In the genomic region with DNA sequence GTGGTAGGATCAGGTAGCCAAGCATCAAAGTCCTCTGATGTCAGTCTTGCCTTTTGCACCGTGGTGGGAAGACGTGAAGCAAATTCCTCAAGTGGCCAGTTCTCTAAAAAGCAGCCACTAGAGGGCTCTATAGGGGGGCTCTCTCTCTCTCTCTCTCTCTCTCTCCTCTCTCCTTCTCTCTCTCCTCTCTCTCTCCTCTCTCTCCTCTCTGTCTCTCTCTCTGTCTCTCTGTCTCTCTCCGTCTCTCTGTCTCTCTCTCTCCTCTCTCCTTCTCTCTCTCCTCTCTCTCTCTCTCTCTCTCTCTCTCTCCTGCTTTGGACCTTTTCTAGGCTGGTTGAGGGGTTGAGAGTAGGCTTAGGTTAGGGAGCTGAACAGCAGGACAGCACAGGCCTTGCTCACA, we compare ENCODE assay signal across 8 cellular contexts. TPM values are rescaled to one million over a fixed set of nuclear protein-coding genes. Genes with fewer than 3 reads are reported as not detected.
DNase-seq lines count a peak whose midpoint lies in the region; ATAC-seq, FAIRE-seq and TF ChIP-seq lines count a peak whose summit lies in the region.

No MANE protein-coding gene starts in this region.

- peaks cover 0 to 5% of the 10 kb centered on the region in 2 experiments; a peak in 1 of 5 replicates for H3K4me1 ChIP-seq in K562 (replicated peaks in 1 of 2; ENCODE audit: control insufficient read depth in 2 of 2, insufficient read depth in 2 of 2, low read length in 2 of 2)

- H3K9ac ChIP-seq in K562 (ENCODE audit: insufficient read depth in 1 of 2, low read depth in 2 of 2, low read length in 2 of 2), result no peak overlapping the region

- WGBS in K562 (ENCODE audit: insufficient coverage, low coverage, missing lambda C conversion rate), result 4% methylated on average over 3 of the region's 3 CpGs

- no peak overlapping the region for H2AFZ ChIP-seq in K562 (ENCODE audit: low read depth, low read length)

- CTCF ChIA-PET in K562 (lab: Yijun Ruan, JAX; ENCODE audit: low intra/inter-chr PET ratio), result interaction anchor here (0.6 kb wide), 1 partner anchor 412 kb away, joined by 3 read pairs; no protein-coding TSS in a partner anchor

- TF ChIP-seq EP300 in K562 (IDR thresholded peaks at IDR 0.05; ENCODE audit: low read length), result no peak

- no peaks in the 10 kb centered on the region for H4K20me1 ChIP-seq in K562 (replicated peaks; ENCODE audit: control insufficient read depth, insufficient read depth, low read length)

- no peaks in the 10 kb centered on the region for H3K36me3 ChIP-seq in K562 (ENCODE audit: control insufficient read depth, insufficient read depth, low read length)

- TF ChIP-seq RAD21 in K562 (CRISPR knock-in tag; conservative IDR thresholded peaks at IDR 0.05 in 1 of 2, IDR thresholded peaks at IDR 0.05 in 1 of 2), result peak in 1 of 2 experiments; percentile 52; a peak in 2 of 4 replicates

- POLR2A ChIA-PET in K562 (lab: Yijun Ruan, JAX), result no interaction called here

- no peaks in the 10 kb centered on the region for H3K9me1 ChIP-seq in K562 (ENCODE audit: control insufficient read depth, insufficient read depth, low read length)

- DNase-seq in ELF-1 (ENCODE audit: low read depth, low spot score) (peak; percentile 64), K562 (ENCODE audit: extremely low read depth in 1 of 4, low spot score in 3 of 4) (peak; percentile 25 to 56 (median 38)), myocyte (ENCODE audit: low read depth) (peak; percentile 47), NCI-H146 treated with DMSO at 0.1 percent for 48 hours (lab: John Stamatoyannopoulos, UW; ENCODE audit: unreplicated experiment) (no peak), NCI-H2107 (lab: John Stamatoyannopoulos, UW) (no peak)

- no peaks in the 10 kb centered on the region for H3K9me3 ChIP-seq in K562 (replicated peaks; ENCODE audit: control insufficient read depth, insufficient read depth, low read depth, low read length)

- BruUV-seq in K562 (replicated peaks; lab: Mats Ljungman, UMichigan), result no TSS peak

- H3K4me3 ChIP-seq in K562, result no peak overlapping the region

- H3K27me3 ChIP-seq in K562 (ENCODE audit: control insufficient read depth in 2 of 2, insufficient read depth in 2 of 2, low read length in 2 of 2), result no peaks in the 10 kb centered on the region

- TF ChIP-seq CTCF in LNCAP (IDR thresholded peaks at IDR 0.05), result peak; percentile 35; the same call in 1 of the 2 replicates
- peak; percentile 61 to 74 (median 73) for TF ChIP-seq CTCF in K562 (IDR thresholded peaks at IDR 0.05 in 2 of 3, conservative IDR thresholded peaks at IDR 0.05 in 1 of 3; ENCODE audit: insufficient read depth in 2 of 3, low read depth in 1 of 3, low read length in 3 of 3)

- no peaks in the 10 kb centered on the region for H3K79me2 ChIP-seq in K562 (ENCODE audit: control insufficient read depth, insufficient read depth, low read length)

- ATAC-seq in K562 (peak; percentile 86), GM21576 (IDR thresholded peaks at IDR 0.05; ENCODE audit: unreplicated experiment) (no peak), HG03457 (IDR thresholded peaks at IDR 0.05; ENCODE audit: unreplicated experiment) (no peak)

- FAIRE-seq in K562 (lab: Jason Lieb, UNC), result no peak

- intact Hi-C loops in K562 (cut with micrococcal nuclease), result loop anchor here (1.0 kb wide), 1 partner anchor 90 kb away; no protein-coding TSS in a partner anchor

- H3K4me2 ChIP-seq in K562 (ENCODE audit: insufficient read depth, low read length), result no peak overlapping the region

- TF ChIP-seq POLR2A in K562 (conservative IDR thresholded peaks at IDR 0.05), result no peak

- H3K27ac ChIP-seq in K562 (ENCODE audit: extremely low read depth, low read depth, low read length), result no peak overlapping the region

- in situ Hi-C loops in K562 (cut with MboI), result no loop called here

TF ChIP-seq in K562, 482 proteins besides CTCF, POLR2A, EP300 and RAD21 (continues in another document):
- TF ChIP-seq, protein P1, sequence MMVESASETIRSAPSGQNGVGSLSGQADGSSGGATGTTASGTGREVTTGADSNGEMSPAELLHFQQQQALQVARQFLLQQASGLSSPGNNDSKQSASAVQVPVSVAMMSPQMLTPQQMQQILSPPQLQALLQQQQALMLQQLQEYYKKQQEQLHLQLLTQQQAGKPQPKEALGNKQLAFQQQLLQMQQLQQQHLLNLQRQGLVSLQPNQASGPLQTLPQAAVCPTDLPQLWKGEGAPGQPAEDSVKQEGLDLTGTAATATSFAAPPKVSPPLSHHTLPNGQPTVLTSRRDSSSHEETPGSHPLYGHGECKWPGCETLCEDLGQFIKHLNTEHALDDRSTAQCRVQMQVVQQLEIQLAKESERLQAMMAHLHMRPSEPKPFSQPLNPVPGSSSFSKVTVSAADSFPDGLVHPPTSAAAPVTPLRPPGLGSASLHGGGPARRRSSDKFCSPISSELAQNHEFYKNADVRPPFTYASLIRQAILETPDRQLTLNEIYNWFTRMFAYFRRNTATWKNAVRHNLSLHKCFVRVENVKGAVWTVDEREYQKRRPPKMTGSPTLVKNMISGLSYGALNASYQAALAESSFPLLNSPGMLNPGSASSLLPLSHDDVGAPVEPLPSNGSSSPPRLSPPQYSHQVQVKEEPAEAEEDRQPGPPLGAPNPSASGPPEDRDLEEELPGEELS (CRISPR knock-in tag; IDR thresholded peaks at IDR 0.05; ENCODE audit: borderline replicate concordance), result no peak
- TF ChIP-seq RBM39 (optimal IDR thresholded peaks at IDR 0.05; ENCODE audit: low read depth, low read length), result peak; percentile 48
- no peak for TF ChIP-seq ZNF146 (CRISPR knock-in tag; IDR thresholded peaks at IDR 0.05; ENCODE audit: unreplicated experiment)
- peak; percentile 37; the same call in 1 of the 2 replicates for TF ChIP-seq SMC3 (conservative IDR thresholded peaks at IDR 0.05; ENCODE audit: insufficient read depth, low read depth, low read length)
- TF ChIP-seq TOE1 (IDR thresholded peaks at IDR 0.05; ENCODE audit: borderline replicate concordance), result no peak
- TF ChIP-seq TOE1 (CRISPR knock-in tag; IDR thresholded peaks at IDR 0.05; ENCODE audit: borderline replicate concordance, low read depth), result no peak
- TF ChIP-seq, protein P2, sequence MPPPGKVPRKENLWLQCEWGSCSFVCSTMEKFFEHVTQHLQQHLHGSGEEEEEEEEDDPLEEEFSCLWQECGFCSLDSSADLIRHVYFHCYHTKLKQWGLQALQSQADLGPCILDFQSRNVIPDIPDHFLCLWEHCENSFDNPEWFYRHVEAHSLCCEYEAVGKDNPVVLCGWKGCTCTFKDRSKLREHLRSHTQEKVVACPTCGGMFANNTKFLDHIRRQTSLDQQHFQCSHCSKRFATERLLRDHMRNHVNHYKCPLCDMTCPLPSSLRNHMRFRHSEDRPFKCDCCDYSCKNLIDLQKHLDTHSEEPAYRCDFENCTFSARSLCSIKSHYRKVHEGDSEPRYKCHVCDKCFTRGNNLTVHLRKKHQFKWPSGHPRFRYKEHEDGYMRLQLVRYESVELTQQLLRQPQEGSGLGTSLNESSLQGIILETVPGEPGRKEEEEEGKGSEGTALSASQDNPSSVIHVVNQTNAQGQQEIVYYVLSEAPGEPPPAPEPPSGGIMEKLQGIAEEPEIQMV (tag; conservative IDR thresholded peaks at IDR 0.05; ENCODE audit: low read depth), result no peak
- TF ChIP-seq, protein P3, sequence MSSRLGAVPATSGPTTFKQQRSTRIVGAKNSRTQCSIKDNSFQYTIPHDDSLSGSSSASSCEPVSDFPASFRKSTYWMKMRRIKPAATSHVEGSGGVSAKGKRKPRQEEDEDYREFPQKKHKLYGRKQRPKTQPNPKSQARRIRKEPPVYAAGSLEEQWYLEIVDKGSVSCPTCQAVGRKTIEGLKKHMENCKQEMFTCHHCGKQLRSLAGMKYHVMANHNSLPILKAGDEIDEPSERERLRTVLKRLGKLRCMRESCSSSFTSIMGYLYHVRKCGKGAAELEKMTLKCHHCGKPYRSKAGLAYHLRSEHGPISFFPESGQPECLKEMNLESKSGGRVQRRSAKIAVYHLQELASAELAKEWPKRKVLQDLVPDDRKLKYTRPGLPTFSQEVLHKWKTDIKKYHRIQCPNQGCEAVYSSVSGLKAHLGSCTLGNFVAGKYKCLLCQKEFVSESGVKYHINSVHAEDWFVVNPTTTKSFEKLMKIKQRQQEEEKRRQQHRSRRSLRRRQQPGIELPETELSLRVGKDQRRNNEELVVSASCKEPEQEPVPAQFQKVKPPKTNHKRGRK (tag; IDR thresholded peaks at IDR 0.05), result peak; percentile 64; the same call in 1 of the 2 replicates
- no peak for TF ChIP-seq FOXJ2 (tag; IDR thresholded peaks at IDR 0.05)
- no peak for TF ChIP-seq ZNF384 (IDR thresholded peaks at IDR 0.05; ENCODE audit: low read depth, low read length)

RNA-seq across cellular contexts. Expression of a gene that starts 13.9 kb away (rescaled TPM):
- 1.5 TPM in 2 replicates for total RNA-seq in K562 (2011; cell fraction: chromatin; rRNA removed; ENCODE audit: low replicate concordance)
- total RNA-seq in K562 (2011; cell fraction: nucleolus; rRNA removed), result 0.13 and 0.67 TPM in 2 replicates
- 1.6 TPM in 2 replicates for total RNA-seq in K562 (2011; cell fraction: nucleoplasm; rRNA removed)
- total RNA-seq in K562 (2014; rRNA removed), result 0.18 and 0.24 TPM in 2 replicates
- 0.69 and 0.83 TPM in 2 replicates for total RNA-seq in K562 (2014; rRNA removed; fragmentation: Illumina TruSeq; extraction: Trizol)
- total RNA-seq in K562 (2015; rRNA removed; fragmentation: Illumina TruSeq; extraction: Trizol), result 0.94 and 1.1 TPM in 2 replicates
- 0.92 and 1.2 TPM in 2 replicates for total RNA-seq in K562 (2021)
- polyA plus RNA-seq in K562 (2011; rRNA removed), result 0.14 and 1.7 TPM in 2 replicates
- 0.10 and 0.70 TPM in 2 replicates for polyA plus RNA-seq in K562 (2011; cell fraction: cytosol; rRNA removed)
- polyA plus RNA-seq in K562 (2011; cell fraction: nucleus; rRNA removed), result 0.18 and 1.4 TPM in 2 replicates
- polyA plus RNA-seq in K562 (2012), result 2.3 and 3.3 TPM in 2 replicates
- 1.5 and 1.7 TPM in 2 replicates for polyA plus RNA-seq in K562 (2014; fragmentation: Illumina TruSeq; extraction: Trizol)
- polyA plus RNA-seq in K562 (2014; fragmentation: Nextera tagmentation; extraction: Ambion mirVana), result under 1 TPM; 0.28 to 0.34 TPM
- 0.53 and 1.1 TPM in 2 replicates for polyA plus RNA-seq in K562 (2014; rRNA removed)
- 0.24 and 1.3 TPM in 2 replicates for polyA minus RNA-seq in K562 (2011; rRNA and poly(A)+ RNA removed)
- polyA minus RNA-seq in K562 (2011; cell fraction: cytosol; rRNA and poly(A)+ RNA removed), result 0.46 and 1.2 TPM in 2 replicates
- polyA minus RNA-seq in K562 (2011; cell fraction: nucleus; rRNA and poly(A)+ RNA removed), result 0.44 and 0.81 TPM in 2 replicates
- 15.6 and 40.0 TPM in 2 replicates for total RNA-seq in myocyte
- 16.5 TPM for polyA plus RNA-seq in myocyte (2012)

Comparison
In these comparisons a context has a peak if more than half of its experiments do, and no peak if none do; other contexts are left out.
1. DNase-seq: peak in ELF-1 (single experiment), K562 (4 of 4) and myocyte (single experiment); none in NCI-H146 treated with DMSO at 0.1 percent for 48 hours (single experiment) and NCI-H2107 (single experiment).